Comparison of ENCODE assay signal across 9 cellular contexts in the genomic region with DNA sequence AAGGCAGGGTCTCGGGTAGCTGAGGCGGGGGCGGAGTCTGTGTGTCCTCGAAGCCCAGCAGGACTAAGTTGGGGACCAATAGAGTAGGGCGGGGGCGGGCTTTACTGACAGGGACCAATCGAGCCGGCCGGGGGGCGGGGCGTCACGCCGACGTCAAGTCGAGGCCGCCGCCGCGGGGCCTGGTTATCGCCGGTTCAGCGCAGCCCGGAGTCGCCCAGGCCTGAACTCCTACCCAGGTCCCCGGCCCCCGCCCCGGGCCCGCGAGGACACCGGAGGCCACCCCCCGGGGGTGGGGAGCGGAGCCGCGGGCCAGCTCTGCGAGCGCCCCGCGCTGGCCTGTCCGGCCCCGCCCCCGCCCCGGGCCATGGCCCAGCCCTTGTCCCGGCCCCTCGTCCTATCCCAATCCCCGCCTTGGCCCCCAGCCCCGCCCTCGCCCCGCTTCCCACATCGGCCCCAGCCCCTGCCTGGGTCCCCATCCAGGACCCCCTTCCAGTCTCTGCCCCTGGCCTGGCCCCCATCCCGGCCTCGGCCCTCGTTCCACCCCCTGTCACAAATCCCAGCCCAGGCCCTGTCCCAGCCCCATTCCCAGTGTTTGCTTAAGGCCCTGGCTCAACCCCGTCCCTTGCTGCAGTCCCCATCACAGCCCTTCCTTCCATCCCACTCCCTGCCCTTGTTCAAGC. TPM values are rescaled to one million over a fixed set of nuclear protein-coding genes. Genes with fewer than 3 reads are reported as not detected.
DNase-seq lines count a peak whose midpoint lies in the region; ATAC-seq, FAIRE-seq and TF ChIP-seq lines count a peak whose summit lies in the region.
"Had no signal": no experiment of that assay in that cellular context is flagged by ENCODE, and none has a peak within 500 bp of the region (broad histone marks: within the 10 kb centered on the region; RNA-seq: fewer than 3 reads in every experiment).

A gene with protein sequence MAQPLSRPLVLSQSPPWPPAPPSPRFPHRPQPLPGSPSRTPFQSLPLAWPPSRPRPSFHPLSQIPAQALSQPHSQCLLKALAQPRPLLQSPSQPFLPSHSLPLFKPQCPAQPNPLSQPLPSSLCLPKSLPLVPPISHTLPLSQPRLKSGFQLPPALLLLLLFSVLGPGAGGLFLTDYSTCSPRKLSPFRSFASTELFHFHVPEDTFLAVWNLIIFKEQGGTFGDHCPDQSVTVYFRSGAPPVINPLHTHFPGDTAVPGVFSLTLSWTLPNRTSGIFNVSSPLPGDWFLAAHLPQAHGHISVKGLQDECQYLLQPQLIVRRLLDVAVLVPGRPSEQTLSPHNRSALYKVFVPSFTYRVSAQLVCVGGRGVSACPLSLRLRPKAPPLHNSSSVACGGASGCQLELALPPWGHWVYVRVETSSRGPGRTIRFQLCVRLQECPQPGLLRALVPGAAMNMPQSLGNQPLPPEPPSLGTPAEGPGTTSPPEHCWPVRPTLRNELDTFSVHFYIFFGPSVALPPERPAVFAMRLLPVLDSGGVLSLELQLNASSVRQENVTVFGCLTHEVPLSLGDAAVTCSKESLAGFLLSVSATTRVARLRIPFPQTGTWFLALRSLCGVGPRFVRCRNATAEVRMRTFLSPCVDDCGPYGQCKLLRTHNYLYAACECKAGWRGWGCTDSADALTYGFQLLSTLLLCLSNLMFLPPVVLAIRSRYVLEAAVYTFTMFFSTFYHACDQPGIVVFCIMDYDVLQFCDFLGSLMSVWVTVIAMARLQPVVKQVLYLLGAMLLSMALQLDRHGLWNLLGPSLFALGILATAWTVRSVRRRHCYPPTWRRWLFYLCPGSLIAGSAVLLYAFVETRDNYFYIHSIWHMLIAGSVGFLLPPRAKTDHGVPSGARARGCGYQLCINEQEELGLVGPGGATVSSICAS (plus strand): TSS at position 145 of the 680 bp plus-strand sequence. CDS start 220 bp downstream, at position 365.

- no peaks in the 10 kb centered on the region for H3K79me1 ChIP-seq in H1 (ENCODE audit: low read depth, low read length)

- H4K5ac ChIP-seq in H1 (ENCODE audit: insufficient read length, low read depth, low read length), result peak within 1 kb of the TSS; percentile 23

- no peaks in the 10 kb centered on the region for H3K9me3 ChIP-seq in H1 (ENCODE audit: insufficient read depth in 2 of 2, low read depth in 1 of 2, low read length in 1 of 2)

- H3K23me2 ChIP-seq in H1 (ENCODE audit: low read depth, low read length), result peaks cover 10% of the 10 kb centered on the region

- peak within 1 kb of the TSS; percentile 86 to 90 for H3K4me2 ChIP-seq in H1 (ENCODE audit: insufficient read depth in 1 of 2, low read depth in 2 of 2, low read length in 2 of 2)

- peak within 1 kb of the TSS; percentile 51 to 83 (median 68) for H3K4me3 ChIP-seq in H1 (ENCODE audit: extremely low read depth in 1 of 4, insufficient read depth in 2 of 4, low read depth in 3 of 4, low read length in 4 of 4)

- peak within 1 kb of the TSS in 3 of 4 experiments; percentile 40 to 52 (median 51); a peak in 5 of 7 replicates for H3K9ac ChIP-seq in H1 (replicated peaks in 1 of 4; ENCODE audit: extremely low read depth in 1 of 4, low read depth in 3 of 4, low read length in 3 of 4)

- WGBS in H1 (ENCODE audit: extremely low coverage in 1 of 2, insufficient coverage in 1 of 2, insufficient read length in 1 of 2, insufficient replicate concordance in 2 of 2, low coverage in 1 of 2, low lambda C conversion rate in 2 of 2, missing lambda C conversion rate in 1 of 2), 2 experiments, result 0% methylated on average over 5 of the region's 53 CpGs; no CpG with 5 or more reads in 1 of the 2 experiments

- H2BK15ac ChIP-seq in H1 (ENCODE audit: low read length), result no peak within 1 kb of the TSS

- H2BK12ac ChIP-seq in H1 (ENCODE audit: low read depth, low read length), result 0 out of 2 replicates have a peak within 1 kb of the TSS, but pooled peaks have one; percentile 35

- H3K23ac ChIP-seq in H1 (ENCODE audit: insufficient read length), result no peak within 1 kb of the TSS

- peak; percentile 13 for ATAC-seq in GM19468 (IDR thresholded peaks at IDR 0.05; ENCODE audit: extremely low read depth, unreplicated experiment)

- no peak for TF ChIP-seq RAD21 in H1 (IDR thresholded peaks at IDR 0.05 in 1 of 2, conservative IDR thresholded peaks at IDR 0.05 in 1 of 2; ENCODE audit: low read depth in 2 of 2, low read length in 2 of 2)

- H4K20me1 ChIP-seq in H1 (replicated peaks in 1 of 2; ENCODE audit: control insufficient read depth in 1 of 2, insufficient read depth in 2 of 2, low read length in 2 of 2), result no peaks in the 10 kb centered on the region

- H3K4me1 Mint-ChIP-seq in CD14-positive monocyte, result peaks cover 65% of the 10 kb centered on the region

- intact Hi-C loops in CD14-positive monocyte (cut with micrococcal nuclease), result loop anchor here (2.0 to 5.0 kb wide), 4 partner anchors 16 to 97 kb away; a partner anchor contains a TSS

- peaks cover 14 to 18% (median 17%) of the 10 kb centered on the region in 3 donors for H3K27me3 Mint-ChIP-seq in CD14-positive monocyte (ENCODE audit: low read depth in 3 of 3)

- no peak for TF ChIP-seq POLR2A in H1 (IDR thresholded peaks at IDR 0.05; ENCODE audit: control extremely low read depth in 1 of 2, low read depth in 2 of 2, low read length in 2 of 2)

- no peak within 1 kb of the TSS for H3K4ac ChIP-seq in H1 (replicated peaks; ENCODE audit: insufficient read length, low read depth, low read length)

- H2AFZ ChIP-seq in H1 (ENCODE audit: low read length), result peak within 1 kb of the TSS; percentile 97

- no peak within 1 kb of the TSS for H2AK5ac ChIP-seq in H1 (ENCODE audit: low read depth, low read length)

- H2BK20ac ChIP-seq in H1 (ENCODE audit: low read length), result 0 out of 2 replicates have a peak within 1 kb of the TSS, but pooled peaks have one; percentile 72

- H3K18ac ChIP-seq in H1 (ENCODE audit: extremely low read depth, low read length), result peak within 1 kb of the TSS; percentile 81

- H3K36me3 ChIP-seq in H1 (ENCODE audit: control insufficient read depth in 2 of 4, insufficient read depth in 4 of 4, low read length in 3 of 4), result no peaks in the 10 kb centered on the region

- H3K36me3 Mint-ChIP-seq in CD14-positive monocyte, result no peaks in the 10 kb centered on the region

- H3K27ac ChIP-seq in H1 (ENCODE audit: low read depth, low read length), result no peak within 1 kb of the TSS; the same call in 1 of the 2 replicates

- no peak within 1 kb of the TSS for H3K14ac ChIP-seq in H1 (ENCODE audit: insufficient read length)

- TF ChIP-seq EP300 in H1 (IDR thresholded peaks at IDR 0.05; ENCODE audit: borderline replicate concordance in 1 of 2, low read depth in 2 of 2, low read length in 2 of 2), result no peak

- H3K9me3 Mint-ChIP-seq in CD14-positive monocyte, result no peaks in the 10 kb centered on the region

- H4K8ac ChIP-seq in H1 (ENCODE audit: extremely low read depth, insufficient read depth, low read length), result no peak within 1 kb of the TSS

- H3K27ac Mint-ChIP-seq in CD14-positive monocyte, result peak within 1 kb of the TSS; percentile 81 to 99 (median 92)

- peak within 1 kb of the TSS; percentile 75 for H4K91ac ChIP-seq in H1 (replicated peaks; ENCODE audit: insufficient read length, low read length)

- H3K79me2 ChIP-seq in H1 (ENCODE audit: control insufficient read depth in 1 of 2, insufficient read depth in 2 of 2, low read length in 2 of 2), result no peaks in the 10 kb centered on the region

- TF ChIP-seq CTCF in CD14-positive monocyte (IDR thresholded peaks at IDR 0.05) (no peak), H1 (IDR thresholded peaks at IDR 0.05; ENCODE audit: control extremely low read depth in 1 of 3, insufficient read depth in 1 of 3, low read depth in 1 of 3, low read length in 3 of 3) (no peak)

- DNase-seq in CD14-positive monocyte (ENCODE audit: low spot score), result peak; percentile 92
- peak; percentile 65 for DNase-seq in HT1080 (ENCODE audit: low read depth)
- peak; percentile 28 for DNase-seq in NK-92 (lab: John Stamatoyannopoulos, UW; ENCODE audit: unreplicated experiment)
- peak; percentile 81 to 97 (median 88) for DNase-seq in activated CD8-positive, alpha-beta memory T cell treated with anti-CD3 and anti-CD28 coated beads for 48 hours (ENCODE audit: low read depth in 2 of 3, low spot score in 2 of 3)
- DNase-seq in H1 (ENCODE audit: low read depth in 1 of 2, low spot score in 2 of 2), result peak in 1 of 2 experiments; percentile 96
- DNase-seq in mesenteric fat pad (ENCODE audit: low spot score), result peak; percentile 98
- peak; percentile 88 for DNase-seq in stimulated activated CD8-positive, alpha-beta memory T cell treated with anti-CD3 and anti-CD28 coated beads, Interleukin-12 subunit alpha, Interleukin-12 subunit beta, amount 100 ng/mL, for 4 hours (ENCODE audit: low read depth)

- H2BK5ac ChIP-seq in H1 (ENCODE audit: low read depth, low read length), result peak within 1 kb of the TSS; percentile 76; the same call in 1 of the 2 replicates

- CTCF ChIA-PET in H1 (lab: Charles Lee; ENCODE audit: partially characterized antibody), result interaction anchor here (0.7 to 10.6 kb wide), 7 partner anchors 12 to 77 kb away, joined by 3 to 172 read pairs (median 62); a partner anchor contains a TSS

- H3K27me3 ChIP-seq in H1 (replicated peaks in 1 of 4; ENCODE audit: control insufficient read depth in 3 of 4, extremely low read depth in 1 of 4, insufficient read depth in 3 of 4, low read length in 3 of 4), result no peaks in the 10 kb centered on the region

- POLR2A ChIA-PET in H1 (lab: Charles Lee; ENCODE audit: partially characterized antibody), result interaction anchor here (0.6 to 2.7 kb wide), 6 partner anchors 15 to 53 kb away, joined by 3 to 13 read pairs (median 4); a partner anchor contains a TSS

- H3K4me1 ChIP-seq in H1 (replicated peaks in 1 of 4; ENCODE audit: control insufficient read depth in 3 of 4, insufficient read depth in 4 of 4, low read length in 3 of 4), result peaks cover 1 to 13% (median 6%) of the 10 kb centered on the region in 4 experiments

- H3K56ac ChIP-seq in H1 (replicated peaks; ENCODE audit: insufficient read length, low read depth, low read length), result peak within 1 kb of the TSS; percentile 43

- H2BK120ac ChIP-seq in H1 (replicated peaks; ENCODE audit: low read depth, low read length), result no peak within 1 kb of the TSS

- FAIRE-seq in H1 (lab: Jason Lieb, UNC), result no peak
- FAIRE-seq: TTC549 had no signal

- peak within 1 kb of the TSS; percentile 94 to 99 for H3K4me3 Mint-ChIP-seq in CD14-positive monocyte

RNA-seq across cellular contexts. Expression of the gene that starts here (rescaled TPM):
- 1 to 10 TPM; 2.6 to 3.8 TPM for polyA plus RNA-seq in CD14-positive monocyte
- 0.20 and 0.95 TPM in 2 replicates for total RNA-seq in HT1080 (2014; rRNA removed; shearing (Covaris generic))
- polyA plus RNA-seq in HT1080 (2015; cell fraction: cytosol; rRNA removed), result 5.5 and 6.1 TPM in 2 replicates
- polyA plus RNA-seq in HT1080 (2015; cell fraction: nucleus; rRNA removed), result 7.4 and 9.6 TPM in 2 replicates
- total RNA-seq in H1 (2021; fragmentation: NEBNext Ultra II Directional; extraction: Animal tissue kit (Norgen Biotek cat#: 25700)), result 5.7 and 7.5 TPM in 2 replicates
- polyA plus RNA-seq in H1 (2011; rRNA removed), result 10.4 and 12.2 TPM in 2 replicates
- 6.6 TPM for polyA plus RNA-seq in H1 (2011; cell fraction: cytosol; rRNA removed)
- polyA plus RNA-seq in H1 (2011; cell fraction: nucleus; rRNA removed), result 19.8 TPM
- 4.6 to 7.4 TPM (median 6.1 TPM) in 4 replicates for polyA plus RNA-seq in H1 (2012, experiment 1 of 2)
- polyA plus RNA-seq in H1 (2012, experiment 2 of 2), result 4.5 TPM
- 5.6 TPM for polyA plus RNA-seq in H1 (2013, experiment 1 of 2)
- 5.2 TPM for polyA plus RNA-seq in H1 (2013, experiment 2 of 2)
- polyA minus RNA-seq in H1 (2011; rRNA and poly(A)+ RNA removed), result 7.2 and 10.8 TPM in 2 replicates
- 5.6 TPM for polyA minus RNA-seq in H1 (2011; cell fraction: cytosol; rRNA and poly(A)+ RNA removed)
- 12.8 TPM for polyA minus RNA-seq in H1 (2011; cell fraction: nucleus; rRNA and poly(A)+ RNA removed)
- total RNA-seq in mesenteric fat pad, result 6.7 TPM
